ENCODE assay signal across 12 cellular contexts in genomic region chr2:109350526-109350925, GRCh38.
DNase-seq lines count a peak whose midpoint lies in the region; ATAC-seq and TF ChIP-seq lines count a peak whose summit lies in the region.
"Had no signal": no experiment of that assay in that cellular context is flagged by ENCODE, and none has a peak within 500 bp of the region (broad histone marks: within the 10 kb centered on the region; RNA-seq: fewer than 3 reads in every experiment).

No MANE protein-coding gene starts in this region.

- peaks cover 29% of the 10 kb centered on the region for H3K4me1 Mint-ChIP-seq in CD14-positive monocyte
- peaks cover 73% of the 10 kb centered on the region for H3K4me1 Mint-ChIP-seq in brain
- peaks cover 67% of the 10 kb centered on the region for H3K4me1 Mint-ChIP-seq in osteocyte (ENCODE audit: unreplicated experiment)

- TF ChIP-seq CTCF in CD14-positive monocyte (IDR thresholded peaks at IDR 0.05) (no peak), brain (conservative IDR thresholded peaks at IDR 0.05) (no peak), osteocyte (IDR thresholded peaks at IDR 0.05) (no peak), omental fat pad (IDR thresholded peaks at IDR 0.05) (no peak)

- H3K27ac Mint-ChIP-seq in CD14-positive monocyte (no peak overlapping the region), brain (peak overlapping the region in 4 of 5 experiments; percentile 55 to 95 (median 84)), osteocyte (ENCODE audit: unreplicated experiment) (peak overlapping the region; percentile 91)
- H3K27ac Mint-ChIP-seq: dendritic cell treated with granulocyte-macrophage colony-stimulating factor and Interleukin-4, amounts not matched to agents 40 ng/mL and 50 ng/mL, for 4 days had no signal

- H3K36me3 Mint-ChIP-seq in CD14-positive monocyte, result no peaks in the 10 kb centered on the region
- peaks cover 5% of the 10 kb centered on the region for H3K36me3 Mint-ChIP-seq in brain
- H3K36me3 Mint-ChIP-seq in osteocyte (ENCODE audit: unreplicated experiment), result peaks cover 8% of the 10 kb centered on the region

- DNase-seq in CD14-positive monocyte (ENCODE audit: low spot score) (peak; percentile 17), H7 (peak; percentile 23), osteocyte (ENCODE audit: extremely low spot score, unreplicated experiment) (peak; percentile 51), NCI-H1436 (lab: John Stamatoyannopoulos, UW) (no peak), NCI-H2029 treated with DMSO at 0.1 percent for 48 hours (lab: John Stamatoyannopoulos, UW) (no peak), DMS153 treated with DMSO at 0.1 percent for 48 hours (lab: John Stamatoyannopoulos, UW; ENCODE audit: unreplicated experiment) (no peak), omental fat pad (ENCODE audit: low spot score) (no peak)
- DNase-seq: NCI-H1436 treated with DMSO at 0.1 percent for 48 hours, NCI-H526 had no signal

- intact Hi-C loops in CD14-positive monocyte (cut with micrococcal nuclease), result no loop called here

- peak overlapping the region in 1 of 2 donors; percentile 31 for H3K4me3 Mint-ChIP-seq in CD14-positive monocyte
- peak overlapping the region in 3 of 5 experiments; percentile 30 to 69 (median 52) for H3K4me3 Mint-ChIP-seq in brain
- peak overlapping the region; percentile 24 for H3K4me3 Mint-ChIP-seq in osteocyte (ENCODE audit: unreplicated experiment)
- H3K4me3 Mint-ChIP-seq: dendritic cell treated with granulocyte-macrophage colony-stimulating factor and Interleukin-4, amounts not matched to agents 40 ng/mL and 50 ng/mL, for 4 days had no signal

- ATAC-seq in omental fat pad (ENCODE audit: low FRiP score), result no peak

- H3K27me3 Mint-ChIP-seq in CD14-positive monocyte (ENCODE audit: low read depth in 3 of 3) (peaks cover 7 to 17% (median 12%) of the 10 kb centered on the region in 3 donors), brain (peaks cover 3% of the 10 kb centered on the region), osteocyte (ENCODE audit: unreplicated experiment) (no peaks in the 10 kb centered on the region)

- H3K9me3 Mint-ChIP-seq in CD14-positive monocyte (peaks cover 0 to 5% (median 2%) of the 10 kb centered on the region in 7 donors), brain (no peaks in the 10 kb centered on the region), osteocyte (ENCODE audit: unreplicated experiment) (no peaks in the 10 kb centered on the region)
- H3K9me3 Mint-ChIP-seq: dendritic cell treated with granulocyte-macrophage colony-stimulating factor and Interleukin-4, amounts not matched to agents 40 ng/mL and 50 ng/mL, for 4 days had no signal

- H3K36me3 ChIP-seq in H7 (replicated peaks; ENCODE audit: control insufficient read depth, insufficient read depth, low read length), result no peaks in the 10 kb centered on the region
- H3K36me3 ChIP-seq: adrenal gland had no signal

- no peaks in the 10 kb centered on the region for H3K27me3 ChIP-seq in H7 (ENCODE audit: control insufficient read depth, insufficient read depth, low read length)
- H3K27me3 ChIP-seq: adrenal gland had no signal

- H3K4me3 ChIP-seq in H7 (ENCODE audit: insufficient read depth, low read depth, low read length), result no peak overlapping the region
- H3K4me3 ChIP-seq: adrenal gland had no signal

Comparison
In these comparisons a context has a peak if more than half of its experiments do, and no peak if none do; other contexts are left out.
1. DNase-seq: peak in CD14-positive monocyte (single experiment), H7 (single experiment) and osteocyte (single experiment); none in NCI-H1436 (single experiment), NCI-H2029 treated with DMSO at 0.1 percent for 48 hours (single experiment), DMS153 treated with DMSO at 0.1 percent for 48 hours (single experiment) and omental fat pad (single experiment).
2. H3K27ac Mint-ChIP-seq: peak in brain (4 of 5) and osteocyte (single experiment); none in CD14-positive monocyte (0 of 7).